Comparison of ENCODE assay signal across 8 cellular contexts in genomic region chr22:40635008-40635939, GRCh38. TPM values are rescaled to one million over a fixed set of nuclear protein-coding genes. Genes with fewer than 3 reads are reported as not detected.
DNase-seq lines count a peak whose midpoint lies in the region; ATAC-seq, FAIRE-seq and TF ChIP-seq lines count a peak whose summit lies in the region.

No MANE protein-coding gene starts in this region.

- in situ Hi-C loops in gastrocnemius medialis (cut with MboI; ENCODE audit: low sequenced_read_pairs in 4 of 4): no loop called here

- TF ChIP-seq POLR2A in GM12891 (IDR thresholded peaks at IDR 0.05; ENCODE audit: low read depth, low read length): no peak
- TF ChIP-seq POLR2A in gastrocnemius medialis (IDR thresholded peaks at IDR 0.05): no peak

- peak; percentile 48 for FAIRE-seq in GM12891 (lab: Jason Lieb, UNC)

- H3K36me3 ChIP-seq in heart right ventricle (no peaks in the 10 kb centered on the region), gastrocnemius medialis (no peaks in the 10 kb centered on the region)

- CTCF ChIA-PET in activated B cell treated with CpG ODN at 0.5 μM for 24 hours (lab: Charles Lee): interaction anchor here (1.0 to 3.0 kb wide), 5 partner anchors 11 to 198 kb away, joined by 3 to 10 read pairs (median 8); no protein-coding TSS in a partner anchor

- H3K36me3 Mint-ChIP-seq in activated B cell treated with CpG ODN at 0.5 μM for 24 hours (ENCODE audit: low read depth): peaks cover 11% of the 10 kb centered on the region

- no peak for ATAC-seq in activated B cell treated with CpG ODN at 0.5 μM for 24 hours (ENCODE audit: low read depth)
- no peak for ATAC-seq in heart right ventricle
- ATAC-seq in gastrocnemius medialis: no peak
- no peak for ATAC-seq in GM21737 (IDR thresholded peaks at IDR 0.05; ENCODE audit: unreplicated experiment)
- no peak for ATAC-seq in HG02885 (IDR thresholded peaks at IDR 0.05; ENCODE audit: poor library complexity, unreplicated experiment)
- no peak for ATAC-seq in HG02642 (IDR thresholded peaks at IDR 0.05; ENCODE audit: poor library complexity, unreplicated experiment)

- no peaks in the 10 kb centered on the region for H3K9me3 Mint-ChIP-seq in activated B cell treated with CpG ODN at 0.5 μM for 24 hours

- H3K27ac ChIP-seq in heart right ventricle (peak overlapping the region; percentile 6 to 94 (median 88)), gastrocnemius medialis (peak overlapping the region; percentile 85 to 96 (median 90))

- no peaks in the 10 kb centered on the region for H3K27me3 ChIP-seq in heart right ventricle
- H3K27me3 ChIP-seq in gastrocnemius medialis: no peaks in the 10 kb centered on the region

- intact Hi-C loops in activated B cell treated with CpG ODN at 0.5 μM for 24 hours (cut with micrococcal nuclease) (loop anchor here (5.0 to 10.0 kb wide), 3 partner anchors 263 to 590 kb away; partner anchors contain the start of gene SGSM3), heart right ventricle (cut with DNase I) (loop anchor here in 2 of 10 donors (5.0 kb wide), 1 partner anchor 103 kb away; no protein-coding TSS in a partner anchor), gastrocnemius medialis (cut with DNase I; ENCODE audit: low total_unique reads) (loop anchor here (5.0 to 10.0 kb wide), 4 partner anchors 123 to 1110 kb away; partner anchors contain the start of genes ADSL, ATF4 and SLC25A17)

- no peaks in the 10 kb centered on the region for H3K27me3 Mint-ChIP-seq in activated B cell treated with CpG ODN at 0.5 μM for 24 hours

- peak overlapping the region; percentile 98 for H3K4me3 Mint-ChIP-seq in activated B cell treated with CpG ODN at 0.5 μM for 24 hours

- no peak for DNase-seq in GM12891 (ENCODE audit: insufficient read length, low spot score)
- no peak for DNase-seq in activated B cell treated with CpG ODN at 0.5 μM for 24 hours
- DNase-seq in heart right ventricle: peak in 1 of 2 donors; percentile 45
- no peak for DNase-seq in gastrocnemius medialis
- no peak for DNase-seq in NAMALWA (ENCODE audit: low spot score)

- H3K9me3 ChIP-seq in heart right ventricle (no peaks in the 10 kb centered on the region), gastrocnemius medialis (no peaks in the 10 kb centered on the region)

- TF ChIP-seq CTCF in activated B cell treated with CpG ODN at 0.5 μM for 24 hours (IDR thresholded peaks at IDR 0.05) (no peak), heart right ventricle (IDR thresholded peaks at IDR 0.05) (no peak), gastrocnemius medialis (IDR thresholded peaks at IDR 0.05 in 4 of 5, conservative IDR thresholded peaks at IDR 0.05 in 1 of 5) (no peak)

- peaks cover 52% of the 10 kb centered on the region for H3K4me1 Mint-ChIP-seq in activated B cell treated with CpG ODN at 0.5 μM for 24 hours

- WGBS in heart right ventricle, 2 donors: 12 to 15% methylated on average over 21 of the region's 21 CpGs

- peak overlapping the region; percentile 63 for H3K27ac Mint-ChIP-seq in activated B cell treated with CpG ODN at 0.5 μM for 24 hours

- peaks cover 3 to 64% (median 33%) of the 10 kb centered on the region in 9 donors for H3K4me1 ChIP-seq in heart right ventricle
- H3K4me1 ChIP-seq in gastrocnemius medialis: peaks cover 31 to 39% of the 10 kb centered on the region in 2 donors

- POLR2A ChIA-PET in activated B cell treated with CpG ODN at 0.5 μM for 24 hours (lab: Charles Lee): interaction anchor here (0.6 to 1.9 kb wide), 3 partner anchors 11 to 591 kb away, joined by 3 to 12 read pairs (median 9); no protein-coding TSS in a partner anchor

- H3K4me3 ChIP-seq in heart right ventricle: peak overlapping the region; percentile 65 to 99 (median 93)
- H3K4me3 ChIP-seq in gastrocnemius medialis: peak overlapping the region; percentile 71 to 96 (median 73)

TF ChIP-seq in GM12891, 5 proteins besides CTCF, POLR2A, EP300 and RAD21:
- TF ChIP-seq TAF1 (IDR thresholded peaks at IDR 0.05; ENCODE audit: low read depth, low read length): no peak
- TF ChIP-seq PAX5 (IDR thresholded peaks at IDR 0.05; ENCODE audit: insufficient read depth, low read length, severe bottlenecking): no peak
- no peak for TF ChIP-seq POLR2AphosphoS5 (IDR thresholded peaks at IDR 0.05; ENCODE audit: low read depth, low read length)
- TF ChIP-seq SPI1 (IDR thresholded peaks at IDR 0.05; ENCODE audit: low read depth, low read length): no peak
- no peak for TF ChIP-seq POU2F2 (IDR thresholded peaks at IDR 0.05; ENCODE audit: low read depth, low read length)

RNA-seq across cellular contexts. Expression of gene MRTFA, which starts 1.2 kb away (rescaled TPM):
- polyA plus RNA-seq in GM12891 (2012; ENCODE audit: low read depth, missing spikeins): 28.1 TPM
- total RNA-seq in activated B cell treated with CpG ODN at 0.5 μM for 24 hours (99.4 and 115 TPM in 2 replicates), heart right ventricle (10 to 100 TPM; 13.2 to 30.9 (median 18.5) TPM), gastrocnemius medialis (10 to 100 TPM; 13.7 to 31.3 (median 22.2) TPM)
- 10 to 100 TPM; 19.1 to 24.6 TPM for polyA plus RNA-seq in heart right ventricle

RNA-seq across cellular contexts. Expression of gene MCHR1, which starts 44.0 kb away (rescaled TPM):
- not detected for polyA plus RNA-seq in GM12891 (2012; ENCODE audit: low read depth, missing spikeins)
- total RNA-seq in activated B cell treated with CpG ODN at 0.5 μM for 24 hours (not detected in 2 replicates), heart right ventricle (1 to 10 TPM in 2 of 10 donors, under 1 TPM in 7, not detected in 1; 0.19 to 1.5 (median 0.37) TPM), gastrocnemius medialis (under 1 TPM in 1 of 4 donors, not detected in 3; 0.95 TPM)
- under 1 TPM; 0.15 to 0.39 TPM for polyA plus RNA-seq in heart right ventricle
